22 cellular contexts compared by ENCODE assay signal in the genomic region with DNA sequence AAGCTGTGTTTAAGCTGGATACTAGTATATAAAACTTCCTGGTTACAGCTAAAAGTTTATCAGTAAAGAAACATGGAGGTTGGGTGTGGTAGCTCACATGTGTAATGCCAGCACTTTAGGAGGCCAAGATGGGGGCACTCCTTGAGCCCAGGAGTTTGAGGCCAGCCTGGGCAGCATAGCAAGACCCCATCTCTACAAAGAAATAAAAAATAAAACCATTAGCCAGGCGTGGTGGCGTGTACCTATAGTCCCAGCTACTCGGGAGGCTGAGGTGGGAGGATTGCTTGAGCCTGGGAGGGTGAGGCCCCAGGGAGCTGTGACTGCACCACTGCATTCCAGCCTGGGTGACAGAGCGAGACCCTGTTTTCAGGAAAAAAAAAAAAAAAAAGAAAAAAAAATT.
"Had no signal": no experiment of that assay in that cellular context is flagged by ENCODE, and none has a peak within 500 bp of the region (broad histone marks: within the 10 kb centered on the region; RNA-seq: fewer than 3 reads in every experiment).

No MANE protein-coding gene starts in this region.

- H3K9me3 Mint-ChIP-seq: naive thymus-derived CD8-positive, alpha-beta T cell; nephron progenitor cell; stimulated activated naive B cell treated with anti-CD40 and anti-IgM and Interleukin-4, amounts not matched to agents 10 μg/mL and 1 μg/mL and 100 μg/mL, for 72 hours; stimulated activated naive CD8-positive, alpha-beta T cell treated with anti-CD3 and anti-CD28 coated beads, Interleukin-15, Interleukin-2, amounts not matched to agents 100 ng/mL and 50 ng/mL, for 24 hours had no signal

- DNase-seq: cortex of kidney; foreskin fibroblast; gastrocnemius medialis; head of caudate nucleus; left ventricle myocardium superior; lower lobe of right lung; naive thymus-derived CD8-positive, alpha-beta T cell; nephron progenitor cell; nucleus accumbens; psoas muscle; right cardiac atrium; stimulated activated CD4-positive, alpha-beta T cell treated with anti-CD3 and anti-CD28 coated beads, Interleukin-15, amount 100 ng/mL, for 24 hours; stimulated activated CD4-positive, alpha-beta T cell treated with anti-CD3 and anti-CD28 coated beads, Interleukin-2, amount 100 ng/mL, for 48 hours; stimulated activated naive B cell treated with anti-CD40 and anti-IgM and Interleukin-4, amounts not matched to agents 10 μg/mL and 1 μg/mL and 100 μg/mL, for 72 hours; transverse colon; upper lobe of right lung; uterus had no signal

- FAIRE-seq: keratinocyte had no signal

- H3K27me3 Mint-ChIP-seq: stimulated activated naive CD8-positive, alpha-beta T cell treated with anti-CD3 and anti-CD28 coated beads, Interleukin-15, Interleukin-2, amounts not matched to agents 100 ng/mL and 50 ng/mL, for 24 hours had no signal

- H3K4me3 ChIP-seq: gastrocnemius medialis, lower lobe of right lung, psoas muscle, skin epidermis, thoracic aorta, transverse colon, upper lobe of right lung, uterus had no signal

- H3K27ac Mint-ChIP-seq: nephron progenitor cell; stimulated activated naive B cell treated with anti-CD40 and anti-IgM and Interleukin-4, amounts not matched to agents 10 μg/mL and 1 μg/mL and 100 μg/mL, for 72 hours; stimulated activated naive CD8-positive, alpha-beta T cell treated with anti-CD3 and anti-CD28 coated beads, Interleukin-15, Interleukin-2, amounts not matched to agents 100 ng/mL and 50 ng/mL, for 24 hours had no signal

- H3K36me3 ChIP-seq: gastrocnemius medialis, lower lobe of right lung, thoracic aorta, transverse colon, upper lobe of right lung, uterus had no signal

- H3K27me3 ChIP-seq: gastrocnemius medialis, transverse colon, upper lobe of right lung, uterus had no signal

- H3K9me3 ChIP-seq: gastrocnemius medialis, lower lobe of right lung, psoas muscle, thoracic aorta, transverse colon, upper lobe of right lung, uterus had no signal

- H3K27ac ChIP-seq: gastrocnemius medialis, lower lobe of right lung, psoas muscle, skin epidermis, thoracic aorta, transverse colon, upper lobe of right lung, uterus had no signal

- ATAC-seq: esophagus mucosa; gastrocnemius medialis; left ventricle myocardium superior; lower lobe of right lung; naive thymus-derived CD8-positive, alpha-beta T cell; psoas muscle; right cardiac atrium; stimulated activated naive B cell treated with anti-CD40 and anti-IgM and Interleukin-4, amounts not matched to agents 10 μg/mL and 1 μg/mL and 100 μg/mL, for 72 hours; upper lobe of right lung had no signal

- H3K4me3 Mint-ChIP-seq: nephron progenitor cell; stimulated activated naive B cell treated with anti-CD40 and anti-IgM and Interleukin-4, amounts not matched to agents 10 μg/mL and 1 μg/mL and 100 μg/mL, for 72 hours; stimulated activated naive CD8-positive, alpha-beta T cell treated with anti-CD3 and anti-CD28 coated beads, Interleukin-15, Interleukin-2, amounts not matched to agents 100 ng/mL and 50 ng/mL, for 24 hours had no signal
